Comparison of ENCODE assay signal across 10 cellular contexts in the genomic region with DNA sequence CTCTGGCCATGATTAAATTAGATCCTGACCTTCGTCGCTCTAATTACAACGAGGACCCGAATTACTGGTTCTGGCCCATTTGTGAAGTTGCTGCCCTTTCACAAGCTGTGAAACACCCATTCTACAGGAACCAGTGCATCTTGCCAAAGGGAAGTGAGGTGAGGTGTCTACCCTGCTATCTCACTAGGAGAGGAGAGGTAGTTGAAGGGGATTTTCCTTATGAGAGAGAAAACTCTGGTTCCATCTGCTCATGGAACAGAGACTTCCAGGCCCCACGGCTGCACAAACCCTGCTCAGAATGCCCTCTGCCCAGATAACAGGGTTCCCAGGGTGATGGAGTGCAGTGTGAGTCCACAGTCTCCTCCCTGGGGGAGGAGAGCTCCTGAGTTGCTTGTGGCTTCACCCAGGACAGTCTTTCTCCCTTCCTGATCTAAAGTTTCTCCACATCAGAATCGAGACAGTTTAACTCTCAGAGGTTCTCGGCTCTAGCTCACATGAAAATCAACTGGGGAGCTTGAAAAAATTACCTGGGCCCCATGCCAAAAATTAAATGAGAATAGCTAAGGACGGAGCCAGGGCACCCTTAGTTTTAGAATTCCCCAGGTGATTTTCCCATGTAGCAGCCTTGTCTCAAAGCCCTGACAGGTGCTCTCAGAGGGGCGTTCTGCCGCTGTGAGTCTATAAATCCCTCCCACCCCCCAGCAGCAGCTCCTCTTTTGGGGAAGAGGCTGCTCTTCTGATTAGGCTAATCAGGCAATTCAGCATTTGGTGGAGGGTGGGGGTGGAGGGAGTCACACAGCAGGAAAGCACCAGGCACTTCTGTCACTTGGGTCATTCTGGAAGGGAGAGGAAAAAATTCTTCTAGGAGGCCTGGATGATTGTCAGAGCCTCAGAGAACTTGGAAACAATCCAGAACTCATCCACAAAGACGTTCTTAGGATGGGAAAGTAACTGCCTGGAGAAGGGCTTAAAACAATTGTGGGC. TPM values are rescaled to one million over a fixed set of nuclear protein-coding genes. Genes with fewer than 3 reads are reported as not detected.
DNase-seq lines count a peak whose midpoint lies in the region; ATAC-seq, FAIRE-seq and TF ChIP-seq lines count a peak whose summit lies in the region.
"Had no signal": no experiment of that assay in that cellular context is flagged by ENCODE, and none has a peak within 500 bp of the region (broad histone marks: within the 10 kb centered on the region; RNA-seq: fewer than 3 reads in every experiment).

No MANE protein-coding gene starts in this region.

- no peak overlapping the region for H3K27ac ChIP-seq in GM23338 (ENCODE audit: low read depth)
- H3K27ac ChIP-seq in mesenchymal stem cell (ENCODE audit: low read length, poor library complexity, severe bottlenecking) = no peak overlapping the region

- H2BK12ac ChIP-seq in mesenchymal stem cell (ENCODE audit: low read length in 2 of 2) = no peak overlapping the region

- ATAC-seq in GM23338 (peak; percentile 7), HG03442 (IDR thresholded peaks at IDR 0.05; ENCODE audit: unreplicated experiment) (no peak)

- H3K18ac ChIP-seq in mesenchymal stem cell (ENCODE audit: low read depth in 1 of 2, low read length in 2 of 2) = no peak overlapping the region

- peaks cover 5% of the 10 kb centered on the region; the same call in 1 of the 2 replicates for H3F3A ChIP-seq in GM23338 (replicated peaks; ENCODE audit: low read depth)

- no peak overlapping the region for H3K23ac ChIP-seq in mesenchymal stem cell (ENCODE audit: low read length in 2 of 2)

- no peak overlapping the region for H4K8ac ChIP-seq in mesenchymal stem cell (ENCODE audit: low read length)

- H3K4me3 Mint-ChIP-seq in GM23338 = no peak overlapping the region
- H3K4me3 Mint-ChIP-seq: mesothelial cell of epicardium had no signal

- H3K27ac Mint-ChIP-seq in GM23338 = no peak overlapping the region
- H3K27ac Mint-ChIP-seq: mesothelial cell of epicardium had no signal

- H2BK120ac ChIP-seq in mesenchymal stem cell (ENCODE audit: low read depth, low read length) = no peak overlapping the region

- H3K4me1 ChIP-seq in GM23338 (ENCODE audit: insufficient read depth) (peaks cover 42% of the 10 kb centered on the region), mesenchymal stem cell (ENCODE audit: control insufficient read depth, insufficient read depth, low read depth, low read length) (peaks cover 8% of the 10 kb centered on the region)

- H3K36me3 Mint-ChIP-seq in GM23338 (ENCODE audit: low read depth) = no peaks in the 10 kb centered on the region
- H3K36me3 Mint-ChIP-seq: mesothelial cell of epicardium had no signal

- H4K20me1 ChIP-seq in GM23338 (replicated peaks; ENCODE audit: insufficient read depth) = no peaks in the 10 kb centered on the region

- H3K27me3 ChIP-seq in GM23338 (ENCODE audit: insufficient read depth) (no peaks in the 10 kb centered on the region), mesenchymal stem cell (ENCODE audit: control insufficient read depth in 1 of 2, insufficient read depth in 1 of 2, low read length in 2 of 2) (peaks cover 15 to 30% of the 10 kb centered on the region in 2 experiments)
- H3K27me3 ChIP-seq: MG63 had no signal

- no peaks in the 10 kb centered on the region for H3K9me3 Mint-ChIP-seq in GM23338
- H3K9me3 Mint-ChIP-seq: mesothelial cell of epicardium had no signal

- no peak overlapping the region for H2BK5ac ChIP-seq in mesenchymal stem cell (ENCODE audit: low read depth, low read length, poor library complexity, severe bottlenecking)

- no peak overlapping the region for H3K14ac ChIP-seq in mesenchymal stem cell (ENCODE audit: low read length in 2 of 2)

- H3K4me2 ChIP-seq in GM23338 (peak overlapping the region; percentile 37; the same call in 1 of the 2 replicates), mesenchymal stem cell (ENCODE audit: low read length, poor library complexity, severe bottlenecking) (no peak overlapping the region)

- H3K36me3 ChIP-seq in GM23338 (ENCODE audit: insufficient read depth) (no peaks in the 10 kb centered on the region), mesenchymal stem cell (ENCODE audit: control insufficient read depth in 1 of 2, insufficient read depth in 2 of 2, low read depth in 1 of 2, low read length in 2 of 2) (no peaks in the 10 kb centered on the region)
- H3K36me3 ChIP-seq: MG63 had no signal

- H2BK15ac ChIP-seq in mesenchymal stem cell (ENCODE audit: low read depth, poor library complexity, severe bottlenecking) = no peak overlapping the region

- no peaks in the 10 kb centered on the region for H3K79me1 ChIP-seq in mesenchymal stem cell (replicated peaks; ENCODE audit: low read length, poor library complexity, severe bottlenecking)

- no peak for FAIRE-seq in frontal cortex (lab: Jason Lieb, UNC)

- peak overlapping the region; percentile 92 for H2AFZ ChIP-seq in GM23338
- H2AFZ ChIP-seq in mesenchymal stem cell (ENCODE audit: low read depth, low read length) = no peak overlapping the region

- no peaks in the 10 kb centered on the region for H3K9me2 ChIP-seq in GM23338 (ENCODE audit: insufficient read depth)

- peaks cover 6% of the 10 kb centered on the region for H3K27me3 Mint-ChIP-seq in GM23338 (ENCODE audit: insufficient read depth, low read depth, poor library complexity)

- 67% methylated on average over 9 of the region's 11 CpGs for WGBS in mesenchymal stem cell

- TF ChIP-seq CTCF in GM10266 (IDR thresholded peaks at IDR 0.05; ENCODE audit: control insufficient read depth, insufficient read depth, low read depth, missing control alignments) (no peak), GM23338 (conservative IDR thresholded peaks at IDR 0.05; ENCODE audit: low read depth in 2 of 2) (no peak)

- no peaks in the 10 kb centered on the region for H3K79me2 ChIP-seq in GM23338 (replicated peaks; ENCODE audit: insufficient read depth)

- no peak overlapping the region for H4K91ac ChIP-seq in mesenchymal stem cell (ENCODE audit: low read length)

- peaks cover 39% of the 10 kb centered on the region for H3K4me1 Mint-ChIP-seq in GM23338

- H3K4me3 ChIP-seq in GM23338 (no peak overlapping the region), mesenchymal stem cell (ENCODE audit: insufficient read depth in 1 of 2, low read depth in 1 of 2, low read length in 2 of 2) (no peak overlapping the region)
- H3K4me3 ChIP-seq: MG63 had no signal

- H3K9ac ChIP-seq in mesenchymal stem cell (ENCODE audit: low read length) = peak overlapping the region; percentile 45

- H3K4ac ChIP-seq in mesenchymal stem cell (ENCODE audit: low read depth in 1 of 2, low read length in 2 of 2) = no peak overlapping the region

- no peaks in the 10 kb centered on the region for H3K9me3 ChIP-seq in mesenchymal stem cell (ENCODE audit: control insufficient read depth, low read length)
- H3K9me3 ChIP-seq: MG63 had no signal

- peak; percentile 36 for DNase-seq in GM10266 (ENCODE audit: extremely low spot score)
- DNase-seq in GM23338 (ENCODE audit: low spot score) = no peak
- DNase-seq in NCI-H82 treated with DMSO at 0.1 percent for 48 hours (lab: John Stamatoyannopoulos, UW; ENCODE audit: unreplicated experiment) = peak; percentile 85
- DNase-seq in mesenchymal stem cell = no peak
- no peak for DNase-seq in frontal cortex (ENCODE audit: low spot score in 2 of 2)
- DNase-seq in NCI-H187 treated with DMSO at 0.1 percent for 48 hours (lab: John Stamatoyannopoulos, UW) = no peak
- DNase-seq: activated gamma-delta T cell had no signal

- H2AK5ac ChIP-seq in mesenchymal stem cell (ENCODE audit: low read length, severe bottlenecking) = no peak overlapping the region

TF ChIP-seq in GM23338, 12 proteins besides CTCF, POLR2A, EP300 and RAD21 (continues in another document):
- no peak for TF ChIP-seq REST (IDR thresholded peaks at IDR 0.05; ENCODE audit: unreplicated experiment)
- TF ChIP-seq EZH2phosphoT487 (IDR thresholded peaks at IDR 0.05; ENCODE audit: unreplicated experiment) = no peak
- TF ChIP-seq JUNB (IDR thresholded peaks at IDR 0.05; ENCODE audit: unreplicated experiment) = no peak
- no peak for TF ChIP-seq STAT1 (IDR thresholded peaks at IDR 0.05; ENCODE audit: unreplicated experiment)
- no peak for TF ChIP-seq ZNF114 (CRISPR knock-in tag; IDR thresholded peaks at IDR 0.05)

RNA-seq across cellular contexts. Expression of gene SSTR2, which starts 7.6 kb away (rescaled TPM):
- total RNA-seq in GM23338 (2014; rRNA removed; shearing (Covaris generic)) = 1.7 and 1.8 TPM in 2 replicates
- polyA plus RNA-seq in GM23338 (2016; fragmentation: Nextera tagmentation; extraction: Ambion mirVana) = 1.1 and 1.4 TPM in 2 replicates
- polyA plus RNA-seq in mesenchymal stem cell (2013, experiment 1 of 2) = 0.03 TPM
- polyA plus RNA-seq in mesenchymal stem cell (2013, experiment 2 of 2) = 0.12 TPM
- total RNA-seq in frontal cortex = 41.6 TPM

RNA-seq across cellular contexts. Expression of gene COG1, which starts 35.7 kb away (rescaled TPM):
- total RNA-seq in GM23338 (2014; rRNA removed; shearing (Covaris generic)) = 11.9 and 15.0 TPM in 2 replicates
- 25.5 and 26.1 TPM in 2 replicates for polyA plus RNA-seq in GM23338 (2016; fragmentation: Nextera tagmentation; extraction: Ambion mirVana)
- polyA plus RNA-seq in mesenchymal stem cell (2013, experiment 1 of 2) = 39.7 TPM
- 37.5 TPM for polyA plus RNA-seq in mesenchymal stem cell (2013, experiment 2 of 2)
- total RNA-seq in frontal cortex = 18.3 TPM

Comparison
In these comparisons a context has a peak if more than half of its experiments do, and no peak if none do; other contexts are left out.
1. DNase-seq: peak in GM10266 (single experiment) and NCI-H82 treated with DMSO at 0.1 percent for 48 hours (single experiment); none in GM23338 (single experiment), mesenchymal stem cell (single experiment), frontal cortex (0 of 2) and NCI-H187 treated with DMSO at 0.1 percent for 48 hours (single experiment).
2. RNA of gene SSTR2, which starts 7.6 kb away (total RNA-seq): 41.6 TPM in frontal cortex (single experiment); 1.7 to 1.8 TPM in GM23338; every median in the first group is over 10 times any median in the second.